22 cellular contexts compared by ENCODE assay signal in the genomic region with DNA sequence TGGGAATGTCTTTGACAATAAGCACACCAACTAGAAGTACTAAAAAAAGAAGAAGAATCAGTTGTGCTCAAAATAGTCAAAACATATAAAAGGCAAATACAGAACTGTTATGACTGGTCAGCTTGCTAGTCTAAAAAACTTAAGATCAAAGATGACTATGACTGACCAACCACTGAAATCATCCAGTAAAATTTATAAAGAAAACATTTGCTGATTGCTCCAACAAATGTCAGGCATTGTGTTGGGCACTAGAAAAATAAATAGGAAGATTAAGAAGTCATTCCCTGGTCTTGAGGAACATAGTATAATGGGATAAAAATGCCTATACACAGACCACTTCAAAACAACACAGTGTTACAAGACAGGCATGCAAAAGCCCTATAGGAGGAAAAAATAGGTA. TPM values are rescaled to one million over a fixed set of nuclear protein-coding genes. Genes with fewer than 3 reads are reported as not detected.
DNase-seq lines count a peak whose midpoint lies in the region; ATAC-seq and TF ChIP-seq lines count a peak whose summit lies in the region.
"Had no signal": no experiment of that assay in that cellular context is flagged by ENCODE, and none has a peak within 500 bp of the region (broad histone marks: within the 10 kb centered on the region; RNA-seq: fewer than 3 reads in every experiment).

No MANE protein-coding gene starts in this region.

- TF ChIP-seq POLR2A in testis (IDR thresholded peaks at IDR 0.05): no peak

- no peaks in the 10 kb centered on the region for H3K4me1 ChIP-seq in testis
- H3K4me1 ChIP-seq: A549, BLaER1 had no signal

- no peaks in the 10 kb centered on the region for H3K27me3 ChIP-seq in testis
- H3K27me3 ChIP-seq: BLaER1 had no signal

- no peaks in the 10 kb centered on the region for H3K36me3 ChIP-seq in testis (ENCODE audit: low read depth, missing control alignments)

- intact Hi-C loops in testis (cut with DNase I; ENCODE audit: low total_unique reads): no loop called here

- H3K27ac ChIP-seq in testis: no peak overlapping the region
- H3K27ac ChIP-seq: A549, BLaER1, HL-60, SK-N-MC had no signal

- TF ChIP-seq CTCF in fibroblast of the aortic adventitia (IDR thresholded peaks at IDR 0.05; ENCODE audit: insufficient read depth, low read length) (no peak), testis (IDR thresholded peaks at IDR 0.05) (no peak)

- no peaks in the 10 kb centered on the region for H3K9me3 ChIP-seq in testis
- H3K9me3 ChIP-seq: A549, BLaER1 had no signal

- H3K4me3 ChIP-seq in fibroblast of the aortic adventitia (ENCODE audit: low read depth, low read length): no peak overlapping the region
- no peak overlapping the region for H3K4me3 ChIP-seq in testis
- H3K4me3 ChIP-seq: A549, BLaER1, SK-N-MC had no signal

- peak; percentile 34 for DNase-seq in HCEC 1CT
- peak; percentile 19 for DNase-seq in astrocyte of the hippocampus (ENCODE audit: low read depth, low spot score)
- peak; percentile 41 for DNase-seq in fibroblast of the aortic adventitia (ENCODE audit: low read depth)
- DNase-seq in stromal cell of bone marrow (ENCODE audit: low read depth): peak; percentile 18
- DNase-seq in NCI-H187 (lab: John Stamatoyannopoulos, UW): no peak
- no peak for DNase-seq in testis
- DNase-seq: CD4-positive, alpha-beta memory T cell; DMS53; H7; Karpas-422; NCI-H1105; NCI-H2081 treated with DMSO at 0.1 percent for 48 hours; NCI-H774; SHP77 had no signal

- ATAC-seq in GM18517 (IDR thresholded peaks at IDR 0.05; ENCODE audit: unreplicated experiment): no peak
- ATAC-seq: A549 had no signal

RNA-seq across cellular contexts. Expression of gene ANGPTL3, which starts 9.3 kb away (rescaled TPM):
- total RNA-seq in fibroblast of the aortic adventitia (ENCODE audit: low replicate concordance): under 0.01 TPM in 1 of 2 replicates, not detected in the other
- not detected for total RNA-seq in testis
- 0.25 TPM for polyA plus RNA-seq in testis (ENCODE audit: insufficient read depth, low read depth, low replicate concordance)
- total RNA-seq: CD4-positive, alpha-beta memory T cell; H7; HT1080; NCI-H460; OCI-LY7 had no signal
- polyA plus RNA-seq: A549; CD4-positive, alpha-beta memory T cell had no signal

Comparison
In these comparisons a context has a peak if more than half of its experiments do, and no peak if none do; other contexts are left out.
1. DNase-seq: peak in HCEC 1CT (single experiment), astrocyte of the hippocampus (single experiment), fibroblast of the aortic adventitia (single experiment) and stromal cell of bone marrow (single experiment); none in NCI-H187 (0 of 2) and testis (single experiment).